In genomic region chr16:10386517-10387377, GRCh38 we compare ENCODE assay signal across 8 cellular contexts. TPM values are rescaled to one million over a fixed set of nuclear protein-coding genes. Genes with fewer than 3 reads are reported as not detected.
DNase-seq lines count a peak whose midpoint lies in the region; ATAC-seq, FAIRE-seq and TF ChIP-seq lines count a peak whose summit lies in the region.

No MANE protein-coding gene starts in this region.

- TF ChIP-seq CTCF in fibroblast of pulmonary artery (IDR thresholded peaks at IDR 0.05; ENCODE audit: low read length, missing control alignments): no peak

- DNase-seq in GM12892 (ENCODE audit: insufficient read length) (no peak), SK-N-MC (ENCODE audit: low read depth, low spot score) (no peak), fibroblast of pulmonary artery (ENCODE audit: low read depth) (peak; percentile 38), HTR-8/SVneo (ENCODE audit: insufficient read length, low spot score) (no peak), SHP77 (lab: John Stamatoyannopoulos, UW) (no peak), T1000 (lab: John Stamatoyannopoulos, UW) (no peak)

- H3K9me3 ChIP-seq in SK-N-MC (ENCODE audit: low read depth, low read length): 0 out of 2 replicates have a peak, but pooled peaks cover 3% of the 10 kb centered on the region

- H3K4me3 ChIP-seq in SK-N-MC (peak overlapping the region; percentile 84), fibroblast of pulmonary artery (replicated peaks; ENCODE audit: low read depth, low read length) (peak overlapping the region; percentile 73), rectal smooth muscle tissue (ENCODE audit: low read length) (peak overlapping the region; percentile 70)

- peak overlapping the region; percentile 86 for H3K9ac ChIP-seq in SK-N-MC (ENCODE audit: insufficient read length)
- peak overlapping the region; percentile 10 for H3K9ac ChIP-seq in rectal smooth muscle tissue (ENCODE audit: low read length)

- no peaks in the 10 kb centered on the region for H3K27me3 ChIP-seq in rectal smooth muscle tissue (ENCODE audit: control insufficient read depth, insufficient read depth, low read length)

- H3K4me1 ChIP-seq in rectal smooth muscle tissue (ENCODE audit: control insufficient read depth, insufficient read depth, low read length): peaks cover 3% of the 10 kb centered on the region

- peak; percentile 79 for FAIRE-seq in GM12892 (lab: Jason Lieb, UNC)
- FAIRE-seq in HTR-8/SVneo (lab: Jason Lieb, UNC): no peak

- no peak overlapping the region; the same call in 1 of the 2 replicates for H3K27ac ChIP-seq in SK-N-MC
- H3K27ac ChIP-seq in rectal smooth muscle tissue (ENCODE audit: low read depth, low read length): peak overlapping the region; percentile 74

- no peak for TF ChIP-seq POLR2A in GM12892 (IDR thresholded peaks at IDR 0.05; ENCODE audit: low read depth, low read length)

- ATAC-seq in GM18517 (IDR thresholded peaks at IDR 0.05; ENCODE audit: unreplicated experiment): no peak

- peaks cover 32% of the 10 kb centered on the region for H3K36me3 ChIP-seq in SK-N-MC (ENCODE audit: insufficient read depth, low read length)
- H3K36me3 ChIP-seq in rectal smooth muscle tissue (ENCODE audit: control insufficient read depth, insufficient read depth, low read length): peaks cover 2% of the 10 kb centered on the region

RNA-seq across cellular contexts. Expression of gene ATF7IP2, which starts 0.9 kb away (rescaled TPM):
- 31.4 TPM for polyA plus RNA-seq in GM12892 (2012; ENCODE audit: missing spikeins)
